Comparison of ENCODE assay signal across 8 cellular contexts in genomic region chr6:41072836-41073202, GRCh38. TPM values are rescaled to one million over a fixed set of nuclear protein-coding genes. Genes with fewer than 3 reads are reported as not detected.
DNase-seq lines count a peak whose midpoint lies in the region; ATAC-seq and TF ChIP-seq lines count a peak whose summit lies in the region.

Gene NFYA (plus strand): TSS chr6:41072974. CDS start chr6:41079090, 6,116 bp downstream.

- intact Hi-C loops in PC-9 (cut with micrococcal nuclease; ENCODE audit: unreplicated experiment): loop anchor here (1.0 to 5.0 kb wide), 2 partner anchors 76 to 1871 kb away; no protein-coding TSS in a partner anchor
- intact Hi-C loops in cardiac septum (cut with DNase I): loop anchor here (1.0 kb wide), 1 partner anchor 20 kb away; the partner anchor contains the start of gene APOBEC2
- intact Hi-C loops in posterior vena cava (cut with DNase I): no loop called here

- no peak for TF ChIP-seq CTCF in PC-9 (conservative IDR thresholded peaks at IDR 0.05)

- peak within 1 kb of the TSS; percentile 82 for H3K4me3 ChIP-seq in PC-9

- DNase-seq in A172 (ENCODE audit: low spot score) (no peak), PC-9 (no peak), cardiac septum (ENCODE audit: low spot score) (peak; percentile 100), posterior vena cava (ENCODE audit: low spot score) (peak; percentile 100), NCI-H2196 treated with DMSO at 0.1 percent for 48 hours (lab: John Stamatoyannopoulos, UW; ENCODE audit: unreplicated experiment) (no peak)
- peak; percentile 100 for DNase-seq in activated naive CD8-positive, alpha-beta T cell treated with anti-CD3 and anti-CD28 coated beads, Interleukin-2, amount 10 ng/mL, durations not matched to agents 7 days and 5 days

- H3K4me2 ChIP-seq in PC-9: peak within 1 kb of the TSS; percentile 91

- POLR2A ChIA-PET in PC-9 (lab: Charles Lee; ENCODE audit: unreplicated experiment): interaction anchor here (0.5 to 0.7 kb wide), 6 partner anchors 13 to 1559 kb away, joined by 3 to 7 read pairs (median 4); no protein-coding TSS in a partner anchor
- POLR2A ChIA-PET in activated naive CD8-positive, alpha-beta T cell treated with anti-CD3 and anti-CD28 coated beads, Interleukin-2, amount 10 ng/mL, durations not matched to agents 7 days and 5 days (lab: Charles Lee): interaction anchor here (0.6 to 2.3 kb wide), 11 partner anchors 21 to 261 kb away, joined by 3 to 16 read pairs (median 5); partner anchors contain the start of genes TREML1 and TREML2

- H4K20me1 ChIP-seq in PC-9 (ENCODE audit: insufficient read depth): peaks cover 20% of the 10 kb centered on the region

- H3K9me3 ChIP-seq in PC-9 (ENCODE audit: insufficient read depth, low read depth): no peaks in the 10 kb centered on the region

- peaks cover 44% of the 10 kb centered on the region for H3K4me1 Mint-ChIP-seq in activated naive CD8-positive, alpha-beta T cell treated with anti-CD3 and anti-CD28 coated beads, Interleukin-2, amount 10 ng/mL, durations not matched to agents 7 days and 5 days

- H3K27ac Mint-ChIP-seq in activated naive CD8-positive, alpha-beta T cell treated with anti-CD3 and anti-CD28 coated beads, Interleukin-2, amount 10 ng/mL, durations not matched to agents 7 days and 5 days: peak within 1 kb of the TSS; percentile 99

- H2AFZ ChIP-seq in PC-9: peak within 1 kb of the TSS; percentile 95

- H3K9me2 ChIP-seq in PC-9 (ENCODE audit: insufficient read depth): no peaks in the 10 kb centered on the region

- H3K27me3 Mint-ChIP-seq in activated naive CD8-positive, alpha-beta T cell treated with anti-CD3 and anti-CD28 coated beads, Interleukin-2, amount 10 ng/mL, durations not matched to agents 7 days and 5 days: no peaks in the 10 kb centered on the region

- peaks cover 34% of the 10 kb centered on the region for H3F3A ChIP-seq in PC-9 (ENCODE audit: insufficient read depth, low read depth)

- H3K36me3 ChIP-seq in PC-9 (ENCODE audit: low read depth): 0 out of 2 replicates have a peak, but pooled peaks cover 6% of the 10 kb centered on the region

- peaks cover 32% of the 10 kb centered on the region for H3K4me1 ChIP-seq in PC-9 (replicated peaks; ENCODE audit: insufficient read depth)

- peak within 1 kb of the TSS; percentile 96 for H3K27ac ChIP-seq in PC-9

- no peaks in the 10 kb centered on the region for H3K9me3 Mint-ChIP-seq in activated naive CD8-positive, alpha-beta T cell treated with anti-CD3 and anti-CD28 coated beads, Interleukin-2, amount 10 ng/mL, durations not matched to agents 7 days and 5 days

- no TSS peak for BruUV-seq in PC-9 (replicated peaks; lab: Mats Ljungman, UMichigan)

- peaks cover 21% of the 10 kb centered on the region for H3K36me3 Mint-ChIP-seq in activated naive CD8-positive, alpha-beta T cell treated with anti-CD3 and anti-CD28 coated beads, Interleukin-2, amount 10 ng/mL, durations not matched to agents 7 days and 5 days

- H3K27me3 ChIP-seq in PC-9 (ENCODE audit: insufficient read depth, low read depth): no peaks in the 10 kb centered on the region

- peak; percentile 60 for ATAC-seq in GM18520 (IDR thresholded peaks at IDR 0.05; ENCODE audit: unreplicated experiment)
- ATAC-seq in HG03025 (IDR thresholded peaks at IDR 0.05; ENCODE audit: low FRiP score, unreplicated experiment): peak; percentile 54
- peak; percentile 77 for ATAC-seq in activated naive CD8-positive, alpha-beta T cell treated with anti-CD3 and anti-CD28 coated beads, Interleukin-2, amount 10 ng/mL, durations not matched to agents 7 days and 5 days (ENCODE audit: low read depth)

- CTCF ChIA-PET in PC-9 (lab: Charles Lee): interaction anchor here (0.7 to 1.0 kb wide), 2 partner anchors 75 to 975 kb away, joined by 4 read pairs; no protein-coding TSS in a partner anchor

- peaks cover 58% of the 10 kb centered on the region for H3K79me2 ChIP-seq in PC-9 (ENCODE audit: low read depth)

- H3K4me3 Mint-ChIP-seq in activated naive CD8-positive, alpha-beta T cell treated with anti-CD3 and anti-CD28 coated beads, Interleukin-2, amount 10 ng/mL, durations not matched to agents 7 days and 5 days: peak within 1 kb of the TSS; percentile 97

RNA-seq across cellular contexts. Expression of gene NFYA, which starts in this region (rescaled TPM):
- total RNA-seq in A172 (2014; rRNA removed; shearing (Covaris generic)): 12.9 and 15.4 TPM in 2 replicates
- 27.3 and 31.9 TPM in 2 replicates for total RNA-seq in PC-9 (2021)
- 10 to 100 TPM; 44.4 to 47.7 TPM for total RNA-seq in activated naive CD8-positive, alpha-beta T cell treated with anti-CD3 and anti-CD28 coated beads, Interleukin-2, amount 10 ng/mL, durations not matched to agents 7 days and 5 days
- 12.9 TPM for total RNA-seq in cardiac septum
- 10 to 100 TPM in 1 of 2 donors, 1 to 10 TPM in 1; 8.4 to 10.6 TPM for total RNA-seq in posterior vena cava

Comparison
In these comparisons a context has a peak if more than half of its experiments do, and no peak if none do; other contexts are left out.
1. DNase-seq: peak in activated naive CD8-positive, alpha-beta T cell treated with anti-CD3 and anti-CD28 coated beads, Interleukin-2, amount 10 ng/mL, durations not matched to agents 7 days and 5 days (single experiment), cardiac septum (single experiment) and posterior vena cava (single experiment); none in A172 (single experiment), PC-9 (0 of 2) and NCI-H2196 treated with DMSO at 0.1 percent for 48 hours (single experiment).
2. intact Hi-C loops: an anchor here in PC-9 (1.0 to 5.0 kb wide) and cardiac septum (1.0 kb wide); none called in posterior vena cava.
3. Peak in every context shown above with its lines, with median percentiles within 50 percentile points of each other: ATAC-seq.